ENCODE assay signal across 20 cellular contexts in genomic region chr17:45574376-45574775, GRCh38.
A peak's percentile ranks its signal among the peaks of the same experiment; 100 is the strongest.
DNase-seq lines count a peak whose midpoint lies in the region; ATAC-seq, FAIRE-seq and TF ChIP-seq lines count a peak whose summit lies in the region.
"Had no signal": no experiment of that assay in that cellular context is flagged by ENCODE, and none has a peak within 500 bp of the region (broad histone marks: within the 10 kb centered on the region; RNA-seq: fewer than 3 reads in every experiment).

No MANE protein-coding gene starts in this region.

- H3K36me3 Mint-ChIP-seq in activated naive CD4-positive, alpha-beta T cell treated with anti-CD3 and anti-CD28 coated beads, Interleukin-2, amount 50 U/mL, for 24 hours, result peaks cover 9% of the 10 kb centered on the region
- peaks cover 34% of the 10 kb centered on the region for H3K36me3 Mint-ChIP-seq in activated T-helper 17 cell treated with anti-CD3 and anti-CD28 coated beads, Interleukin-2, amount 50 U/mL, for 72 hours (ENCODE audit: low read depth)
- peaks cover 19 to 30% of the 10 kb centered on the region in 2 donors for H3K36me3 Mint-ChIP-seq in stimulated activated naive B cell treated with anti-CD40 and anti-IgM and Interleukin-4, amounts not matched to agents 10 μg/mL and 1 μg/mL and 100 μg/mL, for 72 hours

- FAIRE-seq in small intestine (lab: Jason Lieb, UNC), result no peak
- FAIRE-seq: A204.1, colon had no signal

- H3K4me3 ChIP-seq in fibroblast of the aortic adventitia (ENCODE audit: low read depth, low read length) (no peak overlapping the region), small intestine (ENCODE audit: low read depth in 1 of 2, low read length in 2 of 2) (no peak overlapping the region)
- H3K4me3 ChIP-seq: psoas muscle, suprapubic skin had no signal

- H3K36me3 ChIP-seq in small intestine (ENCODE audit: control insufficient read depth in 2 of 2, insufficient read depth in 2 of 2, low read length in 2 of 2), result peaks cover 0 to 2% of the 10 kb centered on the region in 2 donors
- H3K36me3 ChIP-seq: suprapubic skin had no signal

- no peaks in the 10 kb centered on the region for H3K9me3 Mint-ChIP-seq in activated naive CD4-positive, alpha-beta T cell treated with anti-CD3 and anti-CD28 coated beads, Interleukin-2, amount 50 U/mL, for 24 hours
- no peaks in the 10 kb centered on the region for H3K9me3 Mint-ChIP-seq in activated T-helper 17 cell treated with anti-CD3 and anti-CD28 coated beads, Interleukin-2, amount 50 U/mL, for 72 hours
- H3K9me3 Mint-ChIP-seq in stimulated activated naive B cell treated with anti-CD40 and anti-IgM and Interleukin-4, amounts not matched to agents 10 μg/mL and 1 μg/mL and 100 μg/mL, for 72 hours, result no peaks in the 10 kb centered on the region
- H3K9me3 Mint-ChIP-seq: activated T-cell treated with anti-CD3 and anti-CD28 coated beads, Interleukin-2, amount 50 U/mL, for 24 hours; T-helper 2 cell treated with Interferon-gamma antibody and Interleukin-4, amounts not matched to agents 5 μg/mL and 100 μg/mL, for 36 hours had no signal

- no peak overlapping the region for H3K27ac ChIP-seq in small intestine (ENCODE audit: low read depth in 1 of 2, low read length in 1 of 2)
- H3K27ac ChIP-seq: epithelial cell of prostate, psoas muscle, suprapubic skin had no signal

- no peak for ATAC-seq in activated T-helper 17 cell treated with anti-CD3 and anti-CD28 coated beads, Interleukin-2, amount 50 U/mL, for 72 hours (replicated peaks)
- ATAC-seq in stimulated activated naive B cell treated with anti-CD40 and anti-IgM and Interleukin-4, amounts not matched to agents 10 μg/mL and 1 μg/mL and 100 μg/mL, for 72 hours (replicated peaks), result no peak
- ATAC-seq: psoas muscle, Right ventricle myocardium inferior had no signal

- 73 to 80% (median 79%) methylated on average over 3 of the region's 3 CpGs for WGBS in small intestine, 3 donors

- no peak for DNase-seq in activated naive CD4-positive, alpha-beta T cell treated with Interleukin-2 at 50 U/mL for 16 hours
- DNase-seq in fibroblast of the aortic adventitia (ENCODE audit: low read depth) (peak; percentile 77), C1 segment of cervical spinal cord (lab: John Stamatoyannopoulos, UW) (no peak), posterior vena cava (ENCODE audit: low spot score) (no peak), small intestine (no peak)
- DNase-seq in stimulated activated naive B cell treated with anti-CD40 and anti-IgM and Interleukin-4, amounts not matched to agents 10 μg/mL and 1 μg/mL and 100 μg/mL, for 72 hours, result no peak
- DNase-seq: activated CD4-positive, alpha-beta T cell treated with anti-CD3 and anti-CD28 coated beads for 48 hours; activated T-cell treated with anti-CD3 and anti-CD28 coated beads, Interleukin-2, amount 50 U/mL, for 24 hours; NCI-H1105 treated with DMSO at 0.1 percent for 48 hours; NCI-H2171 treated with DMSO at 0.1 percent for 48 hours; NK-92 treated with Interleukin-12 subunit alpha and Interleukin-12 subunit beta, amount 100 ng/mL, for 24 hours; psoas muscle had no signal

- H3K27ac Mint-ChIP-seq in activated naive CD4-positive, alpha-beta T cell treated with anti-CD3 and anti-CD28 coated beads, Interleukin-2, amount 50 U/mL, for 24 hours, result peak overlapping the region; percentile 64
- H3K27ac Mint-ChIP-seq in activated T-helper 17 cell treated with anti-CD3 and anti-CD28 coated beads, Interleukin-2, amount 50 U/mL, for 72 hours, result peak overlapping the region; percentile 29
- H3K27ac Mint-ChIP-seq in stimulated activated naive B cell treated with anti-CD40 and anti-IgM and Interleukin-4, amounts not matched to agents 10 μg/mL and 1 μg/mL and 100 μg/mL, for 72 hours, result peak overlapping the region; percentile 76
- H3K27ac Mint-ChIP-seq: T-helper 2 cell treated with Interferon-gamma antibody and Interleukin-4, amounts not matched to agents 5 μg/mL and 100 μg/mL, for 36 hours had no signal

- H3K4me1 ChIP-seq in small intestine (ENCODE audit: control insufficient read depth in 2 of 2, insufficient read depth in 1 of 2, low read depth in 1 of 2, low read length in 1 of 2), result no peaks in the 10 kb centered on the region

- no peaks in the 10 kb centered on the region for H3K27me3 ChIP-seq in small intestine (ENCODE audit: control insufficient read depth in 2 of 2, insufficient read depth in 2 of 2, low read length in 2 of 2)
- H3K27me3 ChIP-seq: suprapubic skin had no signal

- H3K4me3 Mint-ChIP-seq in activated naive CD4-positive, alpha-beta T cell treated with anti-CD3 and anti-CD28 coated beads, Interleukin-2, amount 50 U/mL, for 24 hours, result no peak overlapping the region
- H3K4me3 Mint-ChIP-seq in activated T-helper 17 cell treated with anti-CD3 and anti-CD28 coated beads, Interleukin-2, amount 50 U/mL, for 72 hours, result peak overlapping the region; percentile 30
- H3K4me3 Mint-ChIP-seq in stimulated activated naive B cell treated with anti-CD40 and anti-IgM and Interleukin-4, amounts not matched to agents 10 μg/mL and 1 μg/mL and 100 μg/mL, for 72 hours, result no peak overlapping the region
- H3K4me3 Mint-ChIP-seq: activated T-cell treated with anti-CD3 and anti-CD28 coated beads, Interleukin-2, amount 50 U/mL, for 24 hours; T-helper 2 cell treated with Interferon-gamma antibody and Interleukin-4, amounts not matched to agents 5 μg/mL and 100 μg/mL, for 36 hours had no signal

- H3K4me1 Mint-ChIP-seq in activated naive CD4-positive, alpha-beta T cell treated with anti-CD3 and anti-CD28 coated beads, Interleukin-2, amount 50 U/mL, for 24 hours, result peaks cover 55% of the 10 kb centered on the region
- H3K4me1 Mint-ChIP-seq in activated T-helper 17 cell treated with anti-CD3 and anti-CD28 coated beads, Interleukin-2, amount 50 U/mL, for 72 hours, result peaks cover 34% of the 10 kb centered on the region
- peaks cover 48 to 59% of the 10 kb centered on the region in 2 donors for H3K4me1 Mint-ChIP-seq in stimulated activated naive B cell treated with anti-CD40 and anti-IgM and Interleukin-4, amounts not matched to agents 10 μg/mL and 1 μg/mL and 100 μg/mL, for 72 hours

- intact Hi-C loops in posterior vena cava (cut with DNase I), result loop anchor here in 1 of 2 donors (10.0 kb wide), 1 partner anchor 520 kb away; no protein-coding TSS in a partner anchor

- TF ChIP-seq CTCF in fibroblast of the aortic adventitia (IDR thresholded peaks at IDR 0.05; ENCODE audit: insufficient read depth, low read length), result no peak

- no peaks in the 10 kb centered on the region for H3K9me3 ChIP-seq in small intestine (ENCODE audit: control insufficient read depth, low read depth)
- H3K9me3 ChIP-seq: psoas muscle, suprapubic skin had no signal

- H3K27me3 Mint-ChIP-seq in activated naive CD4-positive, alpha-beta T cell treated with anti-CD3 and anti-CD28 coated beads, Interleukin-2, amount 50 U/mL, for 24 hours, result no peaks in the 10 kb centered on the region
- H3K27me3 Mint-ChIP-seq in activated T-helper 17 cell treated with anti-CD3 and anti-CD28 coated beads, Interleukin-2, amount 50 U/mL, for 72 hours, result no peaks in the 10 kb centered on the region
- H3K27me3 Mint-ChIP-seq in stimulated activated naive B cell treated with anti-CD40 and anti-IgM and Interleukin-4, amounts not matched to agents 10 μg/mL and 1 μg/mL and 100 μg/mL, for 72 hours, result no peaks in the 10 kb centered on the region
- H3K27me3 Mint-ChIP-seq: activated T-cell treated with anti-CD3 and anti-CD28 coated beads, Interleukin-2, amount 50 U/mL, for 24 hours had no signal
